In the genomic region with DNA sequence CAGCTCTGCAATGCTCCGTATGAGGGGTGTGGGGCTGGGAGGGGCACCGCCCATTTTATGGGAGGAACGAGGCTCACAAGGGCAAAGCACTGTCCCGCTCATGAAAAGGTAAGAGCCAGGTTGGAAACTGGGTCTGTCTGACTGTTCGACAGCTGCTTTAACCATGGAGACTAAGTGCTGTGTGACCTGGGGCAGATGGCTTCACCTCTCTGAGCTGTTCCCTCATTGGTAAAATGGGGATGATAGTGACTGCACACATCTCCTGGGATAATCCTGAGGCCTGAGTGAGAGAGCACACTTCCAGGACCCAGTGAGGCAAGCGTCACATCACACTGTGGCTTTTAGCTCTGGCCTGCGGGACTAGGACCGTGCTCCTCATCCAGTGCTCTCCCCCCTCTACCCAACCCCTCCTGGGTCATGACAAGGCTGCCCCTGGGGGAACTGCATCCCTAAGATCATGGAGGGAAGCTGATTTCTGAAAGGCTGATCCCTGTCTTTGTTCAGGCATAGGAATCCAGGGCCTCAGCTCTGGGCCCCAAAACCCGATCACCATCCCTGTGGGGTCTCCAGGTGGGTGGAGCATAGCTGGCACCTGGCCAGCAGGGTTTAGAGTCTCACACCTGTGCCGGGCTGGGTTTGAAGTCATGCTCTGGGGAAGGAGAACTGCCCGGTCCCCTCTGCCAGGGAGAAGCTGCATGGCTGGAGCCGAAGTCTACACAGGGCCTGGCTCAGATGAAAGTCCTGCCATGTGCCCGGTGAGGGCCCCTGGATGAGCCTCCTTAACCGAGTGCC, we compare ENCODE assay signal across 26 cellular contexts. TPM values are rescaled to one million over a fixed set of nuclear protein-coding genes. Genes with fewer than 3 reads are reported as not detected.
DNase-seq lines count a peak whose midpoint lies in the region; ATAC-seq, FAIRE-seq and TF ChIP-seq lines count a peak whose summit lies in the region.
"Had no signal": no experiment of that assay in that cellular context is flagged by ENCODE, and none has a peak within 500 bp of the region (broad histone marks: within the 10 kb centered on the region; RNA-seq: fewer than 3 reads in every experiment).

No MANE protein-coding gene starts in this region.

- H2AK5ac ChIP-seq in neuronal stem cell (ENCODE audit: low read depth, low read length): peak overlapping the region; percentile 81

- H3K9ac ChIP-seq in K562 (ENCODE audit: insufficient read depth in 1 of 2, low read depth in 2 of 2, low read length in 2 of 2): no peak overlapping the region
- H3K9ac ChIP-seq in neuronal stem cell (ENCODE audit: low read depth, low read length, poor library complexity): peak overlapping the region; percentile 13

- H4K91ac ChIP-seq in neuronal stem cell (ENCODE audit: low read depth, low read length, poor library complexity): peak overlapping the region; percentile 67

- peak overlapping the region; percentile 75 for H2BK12ac ChIP-seq in neuronal stem cell (ENCODE audit: low read length)

- no peaks in the 10 kb centered on the region for H3K4me1 ChIP-seq in A549
- no peaks in the 10 kb centered on the region for H3K4me1 ChIP-seq in HEK293 (ENCODE audit: control insufficient read depth, insufficient read depth, low read length)
- peaks cover 0 to 3% of the 10 kb centered on the region in 2 experiments; a peak in 2 of 5 replicates for H3K4me1 ChIP-seq in K562 (replicated peaks in 1 of 2; ENCODE audit: control insufficient read depth in 2 of 2, insufficient read depth in 2 of 2, low read length in 2 of 2)
- H3K4me1 ChIP-seq in neuronal stem cell (ENCODE audit: control insufficient read depth in 2 of 2, insufficient read depth in 1 of 2, low read depth in 1 of 2, low read length in 2 of 2): peaks cover 0 to 2% of the 10 kb centered on the region in 2 donors
- no peaks in the 10 kb centered on the region for H3K4me1 ChIP-seq in vagina
- H3K4me1 ChIP-seq: BE2C had no signal

- H3K79me1 ChIP-seq in neuronal stem cell (ENCODE audit: low read depth, low read length): peaks cover 1% of the 10 kb centered on the region

- 65% methylated on average over 10 of the region's 14 CpGs for WGBS in A549 (ENCODE audit: missing lambda C conversion rate)
- 12% methylated on average over 14 of the region's 14 CpGs for WGBS in K562 (ENCODE audit: insufficient coverage, low coverage, missing lambda C conversion rate)
- WGBS in neuronal stem cell (ENCODE audit: extremely low coverage in 2 of 2, insufficient read length in 2 of 2, insufficient replicate concordance in 1 of 2), 2 donors: no CpG with 5 or more reads among the region's 14 CpGs

- no peak overlapping the region for H3K27ac ChIP-seq in A549
- no peak overlapping the region for H3K27ac ChIP-seq in HEK293 (ENCODE audit: extremely low read depth, low read depth, low read length)
- H3K27ac ChIP-seq in K562 (ENCODE audit: extremely low read depth, low read depth, low read length): no peak overlapping the region
- H3K27ac ChIP-seq in neuronal stem cell (replicated peaks; ENCODE audit: low read length): no peak overlapping the region
- H3K27ac ChIP-seq in vagina: no peak overlapping the region
- H3K27ac ChIP-seq: HL-60 had no signal

- CTCF ChIA-PET in A549 (lab: Yijun Ruan, JAX) (interaction anchor here (0.6 to 2.2 kb wide), 9 partner anchors 8 to 995 kb away, joined by 3 to 8 read pairs (median 4); a partner anchor contains a TSS), HEK293 (lab: Yijun Ruan, JAX) (interaction anchor here (0.6 to 1.7 kb wide), 3 partner anchors 38 to 112 kb away, joined by 3 to 7 read pairs (median 3); no protein-coding TSS in a partner anchor), K562 (lab: Yijun Ruan, JAX; ENCODE audit: low intra/inter-chr PET ratio) (interaction anchor here (0.7 kb wide), 1 partner anchor 112 kb away, joined by 3 read pairs; no protein-coding TSS in a partner anchor)

- H3K23ac ChIP-seq in neuronal stem cell (ENCODE audit: low read depth, low read length, poor library complexity): peak overlapping the region; percentile 44

- H3K27me3 ChIP-seq in K562 (ENCODE audit: control insufficient read depth in 2 of 2, insufficient read depth in 2 of 2, low read length in 2 of 2) (peaks cover 5 to 31% of the 10 kb centered on the region in 2 experiments; a peak in 3 of 5 replicates), neuronal stem cell (ENCODE audit: control insufficient read depth in 3 of 3, insufficient read depth in 3 of 3, low read depth in 1 of 3, low read length in 3 of 3) (no peaks in the 10 kb centered on the region), vagina (no peaks in the 10 kb centered on the region)
- H3K27me3 ChIP-seq: BE2C had no signal

- H3K9me3 ChIP-seq in A549: no peaks in the 10 kb centered on the region; the same call in 2 of the 3 replicates
- H3K9me3 ChIP-seq in HEK293 (ENCODE audit: control insufficient read depth, insufficient read depth, low read depth, low read length): no peaks in the 10 kb centered on the region
- no peaks in the 10 kb centered on the region for H3K9me3 ChIP-seq in K562 (replicated peaks; ENCODE audit: control insufficient read depth, insufficient read depth, low read depth, low read length)
- H3K9me3 ChIP-seq in neuronal stem cell (replicated peaks in 1 of 2; ENCODE audit: control insufficient read depth in 2 of 2, insufficient read depth in 1 of 2, low read depth in 1 of 2, low read length in 2 of 2): peaks cover 0 to 2% of the 10 kb centered on the region in 2 donors
- H3K9me3 ChIP-seq in vagina: no peaks in the 10 kb centered on the region
- H3K9me3 ChIP-seq: BE2C had no signal

- H3K4me2 ChIP-seq in A549 (no peak overlapping the region), K562 (ENCODE audit: insufficient read depth, low read length) (no peak overlapping the region), neuronal stem cell (ENCODE audit: insufficient read depth, low read length, poor library complexity, severe bottlenecking) (no peak overlapping the region)
- H3K4me2 ChIP-seq: GM23338 had no signal

- peak overlapping the region; percentile 90 for H2BK15ac ChIP-seq in neuronal stem cell (ENCODE audit: low read length)

- no peak overlapping the region for H2BK120ac ChIP-seq in neuronal stem cell (ENCODE audit: low read depth, low read length)

- peak overlapping the region; percentile 34 for H3K18ac ChIP-seq in neuronal stem cell (ENCODE audit: low read length)

- no peak for TF ChIP-seq EP300 in A549 (IDR thresholded peaks at IDR 0.05)
- no peak for TF ChIP-seq EP300 in K562 (IDR thresholded peaks at IDR 0.05; ENCODE audit: low read length)

- H2BK5ac ChIP-seq in neuronal stem cell (ENCODE audit: low read length): no peak overlapping the region

- H4K20me1 ChIP-seq in K562 (replicated peaks; ENCODE audit: control insufficient read depth, insufficient read depth, low read length): no peaks in the 10 kb centered on the region; the same call in 1 of the 2 replicates

- H3K4ac ChIP-seq in neuronal stem cell (ENCODE audit: low read length): no peak overlapping the region

- in situ Hi-C loops in K562 (cut with MboI): loop anchor here (5.0 kb wide), 1 partner anchor 106 kb away; no protein-coding TSS in a partner anchor

- FAIRE-seq in A549 (lab: Jason Lieb, UNC) (no peak), K562 (lab: Jason Lieb, UNC) (no peak)
- FAIRE-seq: G401.6, GM12891, GM18507 had no signal

- no peak for TF ChIP-seq POLR2A in A549 (IDR thresholded peaks at IDR 0.05; ENCODE audit: low read length)
- TF ChIP-seq POLR2A in K562 (conservative IDR thresholded peaks at IDR 0.05): no peak
- no peak for TF ChIP-seq POLR2A in vagina (IDR thresholded peaks at IDR 0.05)

- no peaks in the 10 kb centered on the region for H3K79me2 ChIP-seq in K562 (ENCODE audit: control insufficient read depth, insufficient read depth, low read length)

- no TSS peak for BruUV-seq in K562 (replicated peaks; lab: Mats Ljungman, UMichigan)

- no peak overlapping the region for H2AFZ ChIP-seq in K562 (ENCODE audit: low read depth, low read length)
- H2AFZ ChIP-seq in neuronal stem cell (ENCODE audit: low read length): no peak overlapping the region
- H2AFZ ChIP-seq: GM23338 had no signal

- H3K14ac ChIP-seq in neuronal stem cell (ENCODE audit: low read length): no peak overlapping the region

- POLR2A ChIA-PET in A549 (lab: Yijun Ruan, JAX) (interaction anchor here (0.6 kb wide), 1 partner anchor 77 kb away, joined by 3 read pairs; no protein-coding TSS in a partner anchor), HEK293 (lab: Yijun Ruan, JAX) (no interaction called here), K562 (lab: Yijun Ruan, JAX) (interaction anchor here (0.6 to 1.1 kb wide), 4 partner anchors 10 to 90 kb away, joined by 3 to 4 read pairs (median 4); no protein-coding TSS in a partner anchor)

- H3K4me3 ChIP-seq in A549 (no peak overlapping the region), HEK293 (ENCODE audit: low read depth, low read length) (no peak overlapping the region), K562 (no peak overlapping the region), neuronal stem cell (ENCODE audit: low read length in 2 of 2) (no peak overlapping the region), vagina (no peak overlapping the region)
- H3K4me3 ChIP-seq: GM23338 had no signal

- TF ChIP-seq CTCF in A549 (IDR thresholded peaks at IDR 0.05): no peak
- no peak for TF ChIP-seq CTCF in HEK293 (tag by site-specific recombination; IDR thresholded peaks at IDR 0.05)
- TF ChIP-seq CTCF in K562 (IDR thresholded peaks at IDR 0.05 in 2 of 3, conservative IDR thresholded peaks at IDR 0.05 in 1 of 3; ENCODE audit: insufficient read depth in 2 of 3, low read depth in 1 of 3, low read length in 3 of 3): no peak
- TF ChIP-seq CTCF in vagina (IDR thresholded peaks at IDR 0.05): no peak

- H4K8ac ChIP-seq in neuronal stem cell (ENCODE audit: low read depth, low read length): no peak overlapping the region

- no peak for DNase-seq in A549 (ENCODE audit: low read depth in 1 of 2, low spot score in 1 of 2)
- no peak for DNase-seq in K562 (ENCODE audit: extremely low read depth in 1 of 4, low spot score in 3 of 4)
- no peak for DNase-seq in neuronal stem cell (ENCODE audit: low spot score)
- DNase-seq in vagina (ENCODE audit: extremely low spot score in 2 of 2): no peak
- DNase-seq in activated naive CD4-positive, alpha-beta T cell treated with anti-CD3 and anti-CD28 coated beads, Interleukin-2, amount 50 U/mL, for 16 hours: no peak
- no peak for DNase-seq in T-helper 2 cell
- DNase-seq: 8988T; ACHN; BE2C; CD4-positive, CD25-positive, alpha-beta regulatory T cell; CD8-positive, alpha-beta memory T cell; COR-L47; DMS 273 treated with DMSO at 0.1 percent for 48 hours; DMS53; DND-41; EL; H9; KG1 had no signal

- no peaks in the 10 kb centered on the region for H3K36me3 ChIP-seq in HEK293 (ENCODE audit: control insufficient read depth in 2 of 2, insufficient read depth in 1 of 2, low read length in 2 of 2)
- H3K36me3 ChIP-seq in K562 (ENCODE audit: control insufficient read depth, insufficient read depth, low read length): no peaks in the 10 kb centered on the region
- no peaks in the 10 kb centered on the region for H3K36me3 ChIP-seq in neuronal stem cell (replicated peaks in 1 of 2; ENCODE audit: control insufficient read depth in 2 of 2, insufficient read depth in 2 of 2, low read length in 2 of 2)
- no peaks in the 10 kb centered on the region for H3K36me3 ChIP-seq in vagina
- H3K36me3 ChIP-seq: BE2C had no signal

- no peaks in the 10 kb centered on the region for H3K9me1 ChIP-seq in K562 (ENCODE audit: control insufficient read depth, insufficient read depth, low read length)

- intact Hi-C loops in K562 (cut with micrococcal nuclease) (loop anchor here (5.0 kb wide), 1 partner anchor 96 kb away; a partner anchor contains a TSS), vagina (cut with DNase I) (no loop called here)

- TF ChIP-seq RAD21 in A549 (conservative IDR thresholded peaks at IDR 0.05 in 1 of 2, IDR thresholded peaks at IDR 0.05 in 1 of 2) (no peak), K562 (CRISPR knock-in tag; conservative IDR thresholded peaks at IDR 0.05 in 1 of 2, IDR thresholded peaks at IDR 0.05 in 1 of 2) (no peak)

- ATAC-seq in A549 (no peak), K562 (no peak)

RNA-seq across cellular contexts. Expression of a gene that starts 21.3 kb away (rescaled TPM):
- not detected in 2 replicates for polyA plus RNA-seq in A549 (2011; rRNA removed)
- not detected in 2 replicates for polyA plus RNA-seq in A549 (2012; cell fraction: cytosol; rRNA removed)
- not detected in 2 replicates for polyA plus RNA-seq in A549 (2012; cell fraction: nucleus; rRNA removed)
- polyA plus RNA-seq in A549 (2017; fragmentation: RNase III; extraction: RNeasy Plus Mini Kit Qiagen cat#74134 plus additional on column Dnase treatment): not detected in 3 replicates
- not detected in 2 replicates for polyA minus RNA-seq in A549 (2011; rRNA and poly(A)+ RNA removed)
- not detected in 2 replicates for total RNA-seq in K562 (2011; cell fraction: chromatin; rRNA removed; ENCODE audit: low replicate concordance)
- total RNA-seq in K562 (2011; cell fraction: nucleolus; rRNA removed): not detected in 2 replicates
- total RNA-seq in K562 (2011; cell fraction: nucleoplasm; rRNA removed): not detected in 2 replicates
- total RNA-seq in K562 (2014; rRNA removed): not detected in 2 replicates
- total RNA-seq in K562 (2014; rRNA removed; fragmentation: Illumina TruSeq; extraction: Trizol): not detected in 2 replicates
- not detected in 2 replicates for total RNA-seq in K562 (2015; rRNA removed; fragmentation: Illumina TruSeq; extraction: Trizol)
- total RNA-seq in K562 (2021): not detected in 2 replicates
- not detected in 2 replicates for polyA plus RNA-seq in K562 (2011; rRNA removed)
- polyA plus RNA-seq in K562 (2011; cell fraction: cytosol; rRNA removed): not detected in 2 replicates
- polyA plus RNA-seq in K562 (2011; cell fraction: nucleus; rRNA removed): not detected in 2 replicates
- not detected in 2 replicates for polyA plus RNA-seq in K562 (2012)
- not detected in 2 replicates for polyA plus RNA-seq in K562 (2014; fragmentation: Illumina TruSeq; extraction: Trizol)
- polyA plus RNA-seq in K562 (2014; fragmentation: Nextera tagmentation; extraction: Ambion mirVana): not detected
- not detected in 2 replicates for polyA plus RNA-seq in K562 (2014; rRNA removed)
- polyA minus RNA-seq in K562 (2011; rRNA and poly(A)+ RNA removed): not detected in 2 replicates
- not detected in 2 replicates for polyA minus RNA-seq in K562 (2011; cell fraction: cytosol; rRNA and poly(A)+ RNA removed)
- not detected in 2 replicates for polyA minus RNA-seq in K562 (2011; cell fraction: nucleus; rRNA and poly(A)+ RNA removed)
- 0.13 TPM for polyA plus RNA-seq in neuronal stem cell (2013, experiment 1 of 2)
- 0.26 TPM for polyA plus RNA-seq in neuronal stem cell (2013, experiment 2 of 2)
- not detected for total RNA-seq in vagina
- total RNA-seq: CD4-positive, CD25-positive, alpha-beta regulatory T cell; CD8-positive, alpha-beta memory T cell; H9; HT1080 had no signal
- polyA plus RNA-seq: CD4-positive, CD25-positive, alpha-beta regulatory T cell; CD8-positive, alpha-beta memory T cell; GM23338; IgD-negative memory B cell had no signal

RNA-seq across cellular contexts. Expression of a gene that starts 22.8 kb away (rescaled TPM):
- polyA plus RNA-seq in A549 (2011; rRNA removed) (not detected in 2 replicates), A549 (2017; fragmentation: RNase III; extraction: RNeasy Plus Mini Kit Qiagen cat#74134 plus additional on column Dnase treatment) (not detected in 3 replicates), K562 (2011; rRNA removed) (not detected in 2 replicates), K562 (2014; fragmentation: Illumina TruSeq; extraction: Trizol) (not detected in 2 replicates), K562 (2014; fragmentation: Nextera tagmentation; extraction: Ambion mirVana) (not detected), K562 (2014; rRNA removed) (not detected in 2 replicates)
- not detected in 2 replicates for polyA plus RNA-seq in A549 (2012; cell fraction: cytosol; rRNA removed)
- not detected in 2 replicates for polyA plus RNA-seq in A549 (2012; cell fraction: nucleus; rRNA removed)
- not detected in 2 replicates for polyA minus RNA-seq in A549 (2011; rRNA and poly(A)+ RNA removed)
- total RNA-seq in K562 (2011; cell fraction: chromatin; rRNA removed; ENCODE audit: low replicate concordance): not detected in 2 replicates
- total RNA-seq in K562 (2011; cell fraction: nucleolus; rRNA removed): not detected in 2 replicates
- not detected in 2 replicates for total RNA-seq in K562 (2011; cell fraction: nucleoplasm; rRNA removed)
- total RNA-seq in K562 (2014; rRNA removed) (not detected in 2 replicates), K562 (2014; rRNA removed; fragmentation: Illumina TruSeq; extraction: Trizol) (not detected in 2 replicates), K562 (2015; rRNA removed; fragmentation: Illumina TruSeq; extraction: Trizol) (not detected in 2 replicates), K562 (2021) (not detected in 2 replicates), vagina (not detected)
- polyA plus RNA-seq in K562 (2011; cell fraction: cytosol; rRNA removed): not detected in 2 replicates
- not detected in 2 replicates for polyA plus RNA-seq in K562 (2011; cell fraction: nucleus; rRNA removed)
- not detected in 2 replicates for polyA plus RNA-seq in K562 (2012)
- polyA minus RNA-seq in K562 (2011; rRNA and poly(A)+ RNA removed): not detected in 2 replicates
- not detected in 2 replicates for polyA minus RNA-seq in K562 (2011; cell fraction: cytosol; rRNA and poly(A)+ RNA removed)
- polyA minus RNA-seq in K562 (2011; cell fraction: nucleus; rRNA and poly(A)+ RNA removed): not detected in 2 replicates
- 0.06 TPM for polyA plus RNA-seq in neuronal stem cell (2013, experiment 1 of 2)
- polyA plus RNA-seq in neuronal stem cell (2013, experiment 2 of 2): 0.06 TPM
- total RNA-seq: CD4-positive, CD25-positive, alpha-beta regulatory T cell; CD8-positive, alpha-beta memory T cell; HT1080 had no signal
- polyA plus RNA-seq: CD4-positive, CD25-positive, alpha-beta regulatory T cell; CD8-positive, alpha-beta memory T cell; IgD-negative memory B cell had no signal
